16 cellular contexts compared by ENCODE assay signal in genomic region chr5:72085319-72085718, GRCh38. TPM values are rescaled to one million over a fixed set of nuclear protein-coding genes. Genes with fewer than 3 reads are reported as not detected.
DNase-seq lines count a peak whose midpoint lies in the region; ATAC-seq and TF ChIP-seq lines count a peak whose summit lies in the region.
"Had no signal": no experiment of that assay in that cellular context is flagged by ENCODE, and none has a peak within 500 bp of the region (broad histone marks: within the 10 kb centered on the region; RNA-seq: fewer than 3 reads in every experiment).

No MANE protein-coding gene starts in this region.

- no peaks in the 10 kb centered on the region for H3K4me1 ChIP-seq in right cardiac atrium (ENCODE audit: control insufficient read depth, insufficient read depth, low read length)
- peaks cover 32% of the 10 kb centered on the region for H3K4me1 ChIP-seq in testis

- no peaks in the 10 kb centered on the region for H3K9me3 ChIP-seq in right cardiac atrium (ENCODE audit: control insufficient read depth, low read length)
- no peaks in the 10 kb centered on the region for H3K9me3 ChIP-seq in testis

- H3K27me3 ChIP-seq in right cardiac atrium (ENCODE audit: control insufficient read depth, insufficient read depth) (no peaks in the 10 kb centered on the region), testis (no peaks in the 10 kb centered on the region)

- WGBS in right cardiac atrium, result 43% methylated on average over 2 of the region's 2 CpGs
- 26 to 52% methylated on average over 2 of the region's 2 CpGs for WGBS in testis, 2 donors

- intact Hi-C loops in right cardiac atrium (cut with DNase I), result no loop called here
- intact Hi-C loops in left cardiac atrium (cut with DNase I), result no loop called here
- intact Hi-C loops in testis (cut with DNase I; ENCODE audit: low total_unique reads), result no loop called here

- H3K36me3 ChIP-seq in testis (ENCODE audit: low read depth, missing control alignments), result no peaks in the 10 kb centered on the region

- DNase-seq in right cardiac atrium, result no peak
- no peak for DNase-seq in left cardiac atrium
- DNase-seq in omental fat pad (ENCODE audit: low spot score), result no peak
- DNase-seq in testis, result peak; percentile 51
- no peak for DNase-seq in substantia nigra (lab: John Stamatoyannopoulos, UW)
- DNase-seq in KBM-7, result no peak
- DNase-seq: C1 segment of cervical spinal cord; Calu3; CD4-positive, alpha-beta memory T cell; COR-L47; DMS53; DMS79 treated with DMSO at 0.1 percent for 48 hours; GF-D8; GM23248; H7; HCEC 1CT had no signal

- H3K27ac ChIP-seq in right cardiac atrium (ENCODE audit: low read length) (no peak overlapping the region), testis (peak overlapping the region; percentile 74 to 76), substantia nigra (ENCODE audit: low read depth, low read length, poor library complexity, severe bottlenecking) (no peak overlapping the region)
- H3K27ac ChIP-seq: GM23248 had no signal

- in situ Hi-C loops in KBM-7 (cut with MboI; ENCODE audit: low pct_unique_long_range_greater_than_20kb, low sequenced_read_pairs), result no loop called here

- TF ChIP-seq CTCF in omental fat pad (IDR thresholded peaks at IDR 0.05) (no peak), testis (IDR thresholded peaks at IDR 0.05) (no peak)

- peak; percentile 51 to 77 for ATAC-seq in right cardiac atrium
- ATAC-seq in left cardiac atrium, result no peak
- peak; percentile 54 for ATAC-seq in omental fat pad (ENCODE audit: low FRiP score)

- H3K4me3 ChIP-seq in right cardiac atrium (ENCODE audit: low read length) (no peak overlapping the region), testis (no peak overlapping the region)
- H3K4me3 ChIP-seq: GM23248 had no signal

- no peak for TF ChIP-seq POLR2A in testis (IDR thresholded peaks at IDR 0.05)

RNA-seq across cellular contexts. Expression of gene MAP1B, which starts 22.0 kb away (rescaled TPM):
- total RNA-seq in right cardiac atrium (100 to 1,000 TPM in 2 of 4 donors, 10 to 100 TPM in 2; 89.9 to 196 (median 130) TPM), left cardiac atrium (100 to 1,000 TPM; 163 to 224 TPM), omental fat pad (100 to 1,000 TPM; 479 to 654 (median 593) TPM), testis (100 to 1,000 TPM; 431 to 584 TPM)
- polyA plus RNA-seq in right cardiac atrium (19.7 TPM), testis (ENCODE audit: insufficient read depth, low read depth, low replicate concordance) (20.1 TPM)
- total RNA-seq: CD4-positive, alpha-beta memory T cell had no signal

Comparison
In these comparisons a context has a peak if more than half of its experiments do, and no peak if none do; other contexts are left out.
1. ATAC-seq: peak in right cardiac atrium (2 of 2) and omental fat pad (single experiment); none in left cardiac atrium (0 of 2).
2. H3K27ac ChIP-seq: peak in testis (2 of 2); none in right cardiac atrium (single experiment) and substantia nigra (single experiment).